Comparison of ENCODE assay signal across 15 cellular contexts in the genomic region with DNA sequence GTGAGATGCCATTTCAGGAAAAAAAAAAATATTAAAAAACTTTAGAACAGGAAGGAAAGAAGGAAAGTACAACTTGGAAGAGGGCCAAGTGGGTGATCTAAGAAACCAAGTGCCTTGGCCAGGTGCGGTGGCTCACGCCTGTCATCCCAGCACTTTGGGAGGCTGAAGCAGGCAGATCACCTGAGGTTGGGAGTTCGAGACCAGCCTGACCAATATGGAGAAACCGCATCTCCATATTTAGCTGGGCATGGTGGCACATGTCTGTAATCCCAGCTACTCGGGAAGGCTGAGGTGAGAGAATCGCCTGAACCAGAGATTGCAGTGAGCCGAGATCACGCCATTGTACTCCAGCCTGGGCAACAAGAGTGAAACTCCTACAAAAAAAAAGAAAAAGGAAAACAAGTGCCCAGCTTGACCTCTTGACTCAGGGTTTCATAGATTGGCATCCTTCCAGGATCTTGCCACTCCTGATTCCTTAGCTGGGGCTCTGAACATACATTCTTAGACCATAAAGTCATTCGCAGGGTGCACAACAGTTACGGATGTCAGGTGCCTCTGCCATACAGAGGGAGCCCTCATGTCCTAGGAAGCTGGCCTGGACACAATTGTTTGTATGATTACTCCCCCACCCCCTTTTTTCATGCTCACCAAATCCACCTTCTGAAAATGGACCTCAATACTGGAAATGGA. TPM values are rescaled to one million over a fixed set of nuclear protein-coding genes. Genes with fewer than 3 reads are reported as not detected.
A peak's percentile ranks its signal among the peaks of the same experiment; 100 is the strongest.
DNase-seq lines count a peak whose midpoint lies in the region; ATAC-seq lines count a peak whose summit lies in the region.
"Had no signal": no experiment of that assay in that cellular context is flagged by ENCODE, and none has a peak within 500 bp of the region (broad histone marks: within the 10 kb centered on the region; RNA-seq: fewer than 3 reads in every experiment).

No MANE protein-coding gene starts in this region.

- no peak overlapping the region for H3K4me3 Mint-ChIP-seq in activated T-cell treated with anti-CD3 and anti-CD28 coated beads, Interleukin-2, amount 50 U/mL, for 72 hours
- no peak overlapping the region for H3K4me3 Mint-ChIP-seq in activated CD8-positive, alpha-beta T cell treated with anti-CD3 and anti-CD28 coated beads, Interleukin-2, amount 10 ng/mL, durations not matched to agents 7 days and 5 days
- H3K4me3 Mint-ChIP-seq: central memory CD8-positive, alpha-beta T cell; H9; stimulated activated effector memory CD8-positive, alpha-beta T cell treated with anti-CD3 and anti-CD28 coated beads, Interleukin-12 subunit alpha, Interleukin-12 subunit beta, amount 100 ng/mL, for 72 hours had no signal

- H3K4me1 Mint-ChIP-seq in activated T-cell treated with anti-CD3 and anti-CD28 coated beads, Interleukin-2, amount 50 U/mL, for 72 hours (ENCODE audit: low read depth): peaks cover 10% of the 10 kb centered on the region
- H3K4me1 Mint-ChIP-seq in activated CD8-positive, alpha-beta T cell treated with anti-CD3 and anti-CD28 coated beads, Interleukin-2, amount 10 ng/mL, durations not matched to agents 7 days and 5 days (ENCODE audit: low read depth): peaks cover 17% of the 10 kb centered on the region

- no peaks in the 10 kb centered on the region for H3K9me3 Mint-ChIP-seq in activated T-cell treated with anti-CD3 and anti-CD28 coated beads, Interleukin-2, amount 50 U/mL, for 72 hours
- no peaks in the 10 kb centered on the region for H3K9me3 Mint-ChIP-seq in activated CD8-positive, alpha-beta T cell treated with anti-CD3 and anti-CD28 coated beads, Interleukin-2, amount 10 ng/mL, durations not matched to agents 7 days and 5 days (ENCODE audit: insufficient read depth)
- H3K9me3 Mint-ChIP-seq: central memory CD8-positive, alpha-beta T cell; H9; stimulated activated effector memory CD8-positive, alpha-beta T cell treated with anti-CD3 and anti-CD28 coated beads, Interleukin-12 subunit alpha, Interleukin-12 subunit beta, amount 100 ng/mL, for 72 hours had no signal

- CTCF ChIA-PET in activated CD8-positive, alpha-beta T cell treated with anti-CD3 and anti-CD28 coated beads, Interleukin-2, amount 10 ng/mL, durations not matched to agents 7 days and 5 days (lab: Charles Lee): no interaction called here

- DNase-seq in A172 (ENCODE audit: low spot score) (peak; percentile 82), HPDE6-E6E7 (ENCODE audit: extremely low spot score) (peak; percentile 86), SW480 (ENCODE audit: low spot score) (peak; percentile 23), kidney tubule cell (ENCODE audit: low spot score) (peak; percentile 93), NCI-H2081 treated with DMSO at 0.1 percent for 48 hours (lab: John Stamatoyannopoulos, UW) (no peak), superior temporal gyrus (ENCODE audit: extremely low spot score) (no peak)
- no peak for DNase-seq in activated T-cell treated with anti-CD3 and anti-CD28 coated beads, Interleukin-2, amount 50 U/mL, for 72 hours
- DNase-seq in activated CD8-positive, alpha-beta T cell treated with anti-CD3 and anti-CD28 coated beads, Interleukin-2, amount 10 ng/mL, durations not matched to agents 7 days and 5 days: no peak
- DNase-seq: H9, IMR-90, NCI-H1092 treated with DMSO at 0.1 percent for 48 hours had no signal

- ATAC-seq in activated T-cell treated with anti-CD3 and anti-CD28 coated beads, Interleukin-2, amount 50 U/mL, for 72 hours (replicated peaks in 1 of 2): no peak
- no peak for ATAC-seq in activated CD8-positive, alpha-beta T cell treated with anti-CD3 and anti-CD28 coated beads, Interleukin-2, amount 10 ng/mL, durations not matched to agents 7 days and 5 days
- ATAC-seq: gastroesophageal sphincter; mucosa of descending colon; stimulated activated effector memory CD8-positive, alpha-beta T cell treated with anti-CD3 and anti-CD28 coated beads, Interleukin-12 subunit alpha, Interleukin-12 subunit beta, amount 100 ng/mL, for 72 hours had no signal

- H3K36me3 Mint-ChIP-seq in activated T-cell treated with anti-CD3 and anti-CD28 coated beads, Interleukin-2, amount 50 U/mL, for 72 hours (ENCODE audit: insufficient read depth in 2 of 2): no peaks in the 10 kb centered on the region
- H3K36me3 Mint-ChIP-seq in activated CD8-positive, alpha-beta T cell treated with anti-CD3 and anti-CD28 coated beads, Interleukin-2, amount 10 ng/mL, durations not matched to agents 7 days and 5 days (ENCODE audit: low read depth): peaks cover 12% of the 10 kb centered on the region

- no peak overlapping the region for H3K27ac Mint-ChIP-seq in activated T-cell treated with anti-CD3 and anti-CD28 coated beads, Interleukin-2, amount 50 U/mL, for 72 hours
- H3K27ac Mint-ChIP-seq in activated CD8-positive, alpha-beta T cell treated with anti-CD3 and anti-CD28 coated beads, Interleukin-2, amount 10 ng/mL, durations not matched to agents 7 days and 5 days: no peak overlapping the region
- H3K27ac Mint-ChIP-seq: H9; stimulated activated effector memory CD8-positive, alpha-beta T cell treated with anti-CD3 and anti-CD28 coated beads, Interleukin-12 subunit alpha, Interleukin-12 subunit beta, amount 100 ng/mL, for 72 hours had no signal

- no peaks in the 10 kb centered on the region for H3K27me3 Mint-ChIP-seq in activated T-cell treated with anti-CD3 and anti-CD28 coated beads, Interleukin-2, amount 50 U/mL, for 72 hours (ENCODE audit: low read depth)
- no peaks in the 10 kb centered on the region for H3K27me3 Mint-ChIP-seq in activated CD8-positive, alpha-beta T cell treated with anti-CD3 and anti-CD28 coated beads, Interleukin-2, amount 10 ng/mL, durations not matched to agents 7 days and 5 days (ENCODE audit: low read depth)
- H3K27me3 Mint-ChIP-seq: central memory CD8-positive, alpha-beta T cell had no signal

- POLR2A ChIA-PET in activated CD8-positive, alpha-beta T cell treated with anti-CD3 and anti-CD28 coated beads, Interleukin-2, amount 10 ng/mL, durations not matched to agents 7 days and 5 days (lab: Charles Lee): interaction anchor here (0.6 kb wide), 1 partner anchor 234 kb away, joined by 3 read pairs; no protein-coding TSS in a partner anchor

RNA-seq across cellular contexts. Expression of a gene that starts 2.1 kb away (rescaled TPM):
- total RNA-seq in A172 (2014; rRNA removed; shearing (Covaris generic)): 29.2 and 42.0 TPM in 2 replicates
- 10 to 100 TPM; 51.7 to 52.9 TPM for total RNA-seq in activated T-cell treated with anti-CD3 and anti-CD28 coated beads, Interleukin-2, amount 50 U/mL, for 72 hours
- total RNA-seq in activated CD8-positive, alpha-beta T cell treated with anti-CD3 and anti-CD28 coated beads, Interleukin-2, amount 10 ng/mL, durations not matched to agents 7 days and 5 days: 10 to 100 TPM; 72.2 to 77.2 TPM

Comparison
In these comparisons a context has a peak if more than half of its experiments do, and no peak if none do; other contexts are left out.
1. DNase-seq: peak in A172 (single experiment), HPDE6-E6E7 (single experiment), SW480 (single experiment) and kidney tubule cell (single experiment); none in activated T-cell treated with anti-CD3 and anti-CD28 coated beads, Interleukin-2, amount 50 U/mL, for 72 hours (0 of 2), NCI-H2081 treated with DMSO at 0.1 percent for 48 hours (single experiment), superior temporal gyrus (single experiment) and activated CD8-positive, alpha-beta T cell treated with anti-CD3 and anti-CD28 coated beads, Interleukin-2, amount 10 ng/mL, durations not matched to agents 7 days and 5 days (single experiment).